16 cellular contexts compared by ENCODE assay signal in the genomic region with DNA sequence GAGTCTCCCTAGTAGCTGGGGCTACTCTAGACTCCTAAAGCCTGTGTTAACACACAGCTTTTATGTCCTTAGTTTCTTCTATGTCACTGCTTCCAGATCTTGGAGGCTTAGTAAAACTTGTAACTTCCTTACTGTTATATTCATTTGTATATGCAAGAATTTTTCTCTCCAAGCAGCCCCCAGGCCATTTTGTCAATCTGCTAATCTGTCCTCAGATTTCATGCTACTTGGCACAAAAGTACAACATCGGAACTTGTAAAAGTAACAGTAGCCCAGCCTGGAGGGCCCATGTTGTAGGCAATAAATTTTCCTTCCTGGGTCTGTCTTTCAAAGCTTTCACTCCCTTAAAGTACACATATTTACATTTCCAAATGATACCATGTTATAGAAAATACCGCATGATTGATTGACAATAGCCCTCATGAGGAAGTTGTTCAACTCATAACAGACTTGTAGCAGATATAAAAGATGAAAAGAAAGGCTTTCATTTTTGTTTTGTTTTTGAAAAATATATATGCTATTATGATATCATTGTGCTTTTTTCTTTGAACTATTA.
DNase-seq lines count a peak whose midpoint lies in the region; ATAC-seq and TF ChIP-seq lines count a peak whose summit lies in the region.
"Had no signal": no experiment of that assay in that cellular context is flagged by ENCODE, and none has a peak within 500 bp of the region (broad histone marks: within the 10 kb centered on the region; RNA-seq: fewer than 3 reads in every experiment).

No MANE protein-coding gene starts in this region.

- peak; percentile 96 for ATAC-seq in left colon
- ATAC-seq in mucosa of descending colon = peak; percentile 90
- ATAC-seq: GM12878, HCT116 had no signal

- peaks cover 3% of the 10 kb centered on the region for H3K27me3 Mint-ChIP-seq in osteocyte (ENCODE audit: unreplicated experiment)
- H3K27me3 Mint-ChIP-seq: CD4-positive, alpha-beta memory T cell had no signal

- H3K4me1 ChIP-seq in colonic mucosa = no peaks in the 10 kb centered on the region
- peaks cover 8% of the 10 kb centered on the region for H3K4me1 ChIP-seq in mucosa of descending colon (ENCODE audit: low read depth)

- peak; percentile 23 for DNase-seq in colonic mucosa
- DNase-seq in left colon = peak in 1 of 2 donors; percentile 9
- DNase-seq in mucosa of descending colon = peak in 1 of 3 donors; percentile 29
- no peak for DNase-seq in GM10266 (ENCODE audit: extremely low spot score)
- DNase-seq in GF-D8 (lab: John Stamatoyannopoulos, UW) = no peak
- DNase-seq in osteocyte (ENCODE audit: extremely low spot score, unreplicated experiment) = no peak
- DNase-seq: C1 segment of cervical spinal cord; Calu3; CD4-positive, alpha-beta memory T cell; COR-L47; DMS53; DMS79 treated with DMSO at 0.1 percent for 48 hours; GOT3; H7 had no signal

- H3K9me3 ChIP-seq in colonic mucosa (no peaks in the 10 kb centered on the region), mucosa of descending colon (no peaks in the 10 kb centered on the region)

- H3K27me3 ChIP-seq in colonic mucosa = no peaks in the 10 kb centered on the region

- no peaks in the 10 kb centered on the region for H3K9me3 Mint-ChIP-seq in osteocyte (ENCODE audit: unreplicated experiment)

- peaks cover 2% of the 10 kb centered on the region for H3K4me1 Mint-ChIP-seq in osteocyte (ENCODE audit: unreplicated experiment)
- H3K4me1 Mint-ChIP-seq: CD4-positive, alpha-beta memory T cell had no signal

- intact Hi-C loops in colonic mucosa (cut with DNase I) = no loop called here
- intact Hi-C loops in left colon (cut with DNase I, micrococcal nuclease) = no loop called here
- intact Hi-C loops in mucosa of descending colon (cut with DNase I, micrococcal nuclease) = no loop called here

- no peak overlapping the region for H3K4me3 Mint-ChIP-seq in osteocyte (ENCODE audit: unreplicated experiment)
- H3K4me3 Mint-ChIP-seq: CD4-positive, alpha-beta memory T cell had no signal

- H3K36me3 ChIP-seq in colonic mucosa = no peaks in the 10 kb centered on the region
- H3K36me3 ChIP-seq in mucosa of descending colon (ENCODE audit: low read depth) = no peaks in the 10 kb centered on the region

- TF ChIP-seq CTCF in colonic mucosa (IDR thresholded peaks at IDR 0.05) (no peak), mucosa of descending colon (IDR thresholded peaks at IDR 0.05) (no peak), GM10266 (IDR thresholded peaks at IDR 0.05; ENCODE audit: control insufficient read depth, insufficient read depth, low read depth, missing control alignments) (no peak), osteocyte (IDR thresholded peaks at IDR 0.05) (no peak)

- no peak overlapping the region for H3K9ac ChIP-seq in colonic mucosa (ENCODE audit: low read depth in 2 of 2, low read length in 2 of 2)

- H3K36me3 Mint-ChIP-seq in osteocyte (ENCODE audit: unreplicated experiment) = no peaks in the 10 kb centered on the region
- H3K36me3 Mint-ChIP-seq: CD4-positive, alpha-beta memory T cell had no signal

- no peak overlapping the region for H3K27ac ChIP-seq in colonic mucosa

- H3K27ac Mint-ChIP-seq in osteocyte (ENCODE audit: unreplicated experiment) = no peak overlapping the region
- H3K27ac Mint-ChIP-seq: CD4-positive, alpha-beta memory T cell had no signal

- H3K4me3 ChIP-seq in colonic mucosa = no peak overlapping the region
- no peak overlapping the region for H3K4me3 ChIP-seq in mucosa of descending colon
- H3K4me3 ChIP-seq: GM12878 had no signal
